Comparison of ENCODE assay signal across 10 cellular contexts in the genomic region with DNA sequence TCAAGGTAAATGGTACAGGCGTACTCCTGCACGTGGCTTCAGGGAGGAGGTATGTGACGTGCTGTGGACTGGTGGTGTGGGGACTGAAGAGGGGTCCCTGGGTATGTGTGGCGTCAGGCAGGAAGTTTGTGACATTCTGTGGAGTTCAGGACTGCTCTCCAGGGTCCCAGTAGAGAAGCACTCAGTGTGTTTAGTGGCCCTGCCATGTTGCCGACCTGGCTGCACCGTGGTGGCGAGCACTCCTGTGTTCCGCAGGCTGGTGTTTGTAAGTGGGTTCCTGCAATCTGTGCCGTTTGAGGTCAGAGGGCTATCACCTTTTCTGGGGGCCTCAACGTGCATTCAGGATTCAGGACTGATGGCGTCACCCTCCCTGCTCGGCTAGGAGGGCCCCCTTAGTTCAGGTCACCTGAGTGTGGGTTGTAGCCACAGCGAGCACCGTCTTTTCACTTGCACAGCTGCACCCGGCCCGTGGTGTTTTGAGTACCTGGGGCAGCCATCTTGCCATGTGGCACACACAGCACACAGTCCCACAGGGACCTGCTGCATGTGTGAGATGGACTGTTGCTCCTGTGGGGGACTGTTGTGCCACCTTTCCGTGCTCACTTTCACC. TPM values are rescaled to one million over a fixed set of nuclear protein-coding genes. Genes with fewer than 3 reads are reported as not detected.
A peak's percentile ranks its signal among the peaks of the same experiment; 100 is the strongest.
DNase-seq lines count a peak whose midpoint lies in the region; ATAC-seq and TF ChIP-seq lines count a peak whose summit lies in the region.
"Had no signal": no experiment of that assay in that cellular context is flagged by ENCODE, and none has a peak within 500 bp of the region (broad histone marks: within the 10 kb centered on the region; RNA-seq: fewer than 3 reads in every experiment).

No MANE protein-coding gene starts in this region.

- TF ChIP-seq CTCF in heart left ventricle (IDR thresholded peaks at IDR 0.05) (no peak), right atrium auricular region (IDR thresholded peaks at IDR 0.05) (no peak), vagina (IDR thresholded peaks at IDR 0.05) (no peak), tibial artery (IDR thresholded peaks at IDR 0.05) (no peak)

- H3K9me3 Mint-ChIP-seq in activated T-helper 17 cell treated with anti-CD3 and anti-CD28 coated beads, Interleukin-2, amount 50 U/mL, for 72 hours = no peaks in the 10 kb centered on the region
- no peaks in the 10 kb centered on the region for H3K9me3 Mint-ChIP-seq in naive thymus-derived CD8-positive, alpha-beta T cell

- H3K27ac Mint-ChIP-seq in activated T-helper 17 cell treated with anti-CD3 and anti-CD28 coated beads, Interleukin-2, amount 50 U/mL, for 72 hours = peak overlapping the region; percentile 49
- peak overlapping the region in 9 of 10 donors; percentile 12 to 93 (median 76) for H3K27ac Mint-ChIP-seq in naive thymus-derived CD8-positive, alpha-beta T cell

- DNase-seq in heart left ventricle = peak in 2 of 5 donors; percentile 18 to 52
- DNase-seq in right atrium auricular region (ENCODE audit: low spot score) = no peak
- peak in 1 of 10 donors; percentile 59 for DNase-seq in naive thymus-derived CD8-positive, alpha-beta T cell
- DNase-seq in vagina (ENCODE audit: extremely low spot score in 2 of 2) = no peak
- DNase-seq in tibial artery = no peak
- DNase-seq in NCI-H187 (lab: John Stamatoyannopoulos, UW) = no peak
- DNase-seq in NCI-H2081 (lab: John Stamatoyannopoulos, UW) = no peak

- peaks cover 73% of the 10 kb centered on the region for H3K36me3 Mint-ChIP-seq in activated T-helper 17 cell treated with anti-CD3 and anti-CD28 coated beads, Interleukin-2, amount 50 U/mL, for 72 hours (ENCODE audit: low read depth)
- peaks cover 0 to 29% (median 2%) of the 10 kb centered on the region in 3 donors for H3K36me3 Mint-ChIP-seq in naive thymus-derived CD8-positive, alpha-beta T cell

- intact Hi-C loops in heart left ventricle (cut with DNase I) (loop anchor here (1.0 to 10.0 kb wide), 10 partner anchors 185 to 323 kb away; partner anchors contain the start of genes WNT9A (in 6 of the 10) and ARF1 (in 2 of the 10)), vagina (cut with DNase I) (loop anchor here (1.0 to 2.0 kb wide), 2 partner anchors 27 to 187 kb away; no protein-coding TSS in a partner anchor), tibial artery (cut with DNase I; ENCODE audit: low total_unique reads) (loop anchor here (5.0 to 10.0 kb wide), 2 partner anchors 186 to 323 kb away; partner anchors contain the start of genes ARF1 and WNT9A)

- H3K4me1 Mint-ChIP-seq in activated T-helper 17 cell treated with anti-CD3 and anti-CD28 coated beads, Interleukin-2, amount 50 U/mL, for 72 hours = peaks cover 62% of the 10 kb centered on the region
- peaks cover 26 to 63% (median 61%) of the 10 kb centered on the region in 4 donors for H3K4me1 Mint-ChIP-seq in naive thymus-derived CD8-positive, alpha-beta T cell

- peak overlapping the region in 10 of 12 donors; percentile 22 to 90 (median 67) for H3K27ac ChIP-seq in heart left ventricle
- H3K27ac ChIP-seq in right atrium auricular region = no peak overlapping the region
- peak overlapping the region; percentile 63 for H3K27ac ChIP-seq in vagina
- no peak overlapping the region for H3K27ac ChIP-seq in tibial artery
- H3K27ac ChIP-seq: testis had no signal

- H3K9me3 ChIP-seq in heart left ventricle = no peaks in the 10 kb centered on the region
- H3K9me3 ChIP-seq in right atrium auricular region = no peaks in the 10 kb centered on the region
- no peaks in the 10 kb centered on the region for H3K9me3 ChIP-seq in vagina
- H3K9me3 ChIP-seq in tibial artery = no peaks in the 10 kb centered on the region
- H3K9me3 ChIP-seq: testis had no signal

- POLR2A ChIA-PET in naive thymus-derived CD8-positive, alpha-beta T cell (lab: Charles Lee) = interaction anchor here (0.6 to 2.0 kb wide), 7 partner anchors 17 to 188 kb away, joined by 3 to 11 read pairs (median 3); partner anchors contain the start of gene JMJD4

- H3K27me3 ChIP-seq in heart left ventricle = no peaks in the 10 kb centered on the region
- H3K27me3 ChIP-seq in right atrium auricular region = no peaks in the 10 kb centered on the region
- H3K27me3 ChIP-seq in vagina = no peaks in the 10 kb centered on the region
- H3K27me3 ChIP-seq in tibial artery = no peaks in the 10 kb centered on the region
- H3K27me3 ChIP-seq: testis had no signal

- no peak for TF ChIP-seq POLR2A in heart left ventricle (IDR thresholded peaks at IDR 0.05)
- no peak for TF ChIP-seq POLR2A in vagina (IDR thresholded peaks at IDR 0.05)

- H3K4me3 ChIP-seq in heart left ventricle = no peak overlapping the region
- no peak overlapping the region for H3K4me3 ChIP-seq in right atrium auricular region
- H3K4me3 ChIP-seq in vagina = no peak overlapping the region
- no peak overlapping the region for H3K4me3 ChIP-seq in tibial artery
- H3K4me3 ChIP-seq: testis had no signal

- WGBS in heart left ventricle, 4 donors = 79 to 87% (median 85%) methylated on average over 12 to 17 of the region's 17 CpGs

- peak overlapping the region; percentile 44 for H3K4me3 Mint-ChIP-seq in activated T-helper 17 cell treated with anti-CD3 and anti-CD28 coated beads, Interleukin-2, amount 50 U/mL, for 72 hours
- H3K4me3 Mint-ChIP-seq in naive thymus-derived CD8-positive, alpha-beta T cell = peak overlapping the region in 8 of 10 donors; percentile 7 to 78 (median 56)

- peaks cover 0 to 63% (median 41%) of the 10 kb centered on the region in 12 donors for H3K4me1 ChIP-seq in heart left ventricle
- peaks cover 0 to 43% of the 10 kb centered on the region in 2 donors for H3K4me1 ChIP-seq in right atrium auricular region
- peaks cover 35% of the 10 kb centered on the region for H3K4me1 ChIP-seq in vagina
- peaks cover 0 to 16% (median 6%) of the 10 kb centered on the region in 4 donors for H3K4me1 ChIP-seq in tibial artery
- H3K4me1 ChIP-seq: testis had no signal

- H3K36me3 ChIP-seq in heart left ventricle (peaks cover 0 to 50% (median 40%) of the 10 kb centered on the region in 9 donors), right atrium auricular region (peaks cover 17% of the 10 kb centered on the region), vagina (peaks cover 0 to 16% of the 10 kb centered on the region in 2 donors), tibial artery (peaks cover 21 to 65% (median 31%) of the 10 kb centered on the region in 3 donors)

- ATAC-seq in heart left ventricle = no peak
- ATAC-seq in activated T-helper 17 cell treated with anti-CD3 and anti-CD28 coated beads, Interleukin-2, amount 50 U/mL, for 72 hours (replicated peaks) = no peak
- no peak for ATAC-seq in naive thymus-derived CD8-positive, alpha-beta T cell

- no peaks in the 10 kb centered on the region for H3K27me3 Mint-ChIP-seq in activated T-helper 17 cell treated with anti-CD3 and anti-CD28 coated beads, Interleukin-2, amount 50 U/mL, for 72 hours
- H3K27me3 Mint-ChIP-seq in naive thymus-derived CD8-positive, alpha-beta T cell = no peaks in the 10 kb centered on the region

RNA-seq across cellular contexts. Expression of gene SNAP47, which starts 26.5 kb away (rescaled TPM):
- total RNA-seq in heart left ventricle (100 to 1,000 TPM in 1 of 9 donors, 10 to 100 TPM in 8; 24.7 to 106 (median 37.9) TPM), right atrium auricular region (100 to 1,000 TPM in 1 of 2 donors, 10 to 100 TPM in 1; 39.1 to 102 TPM), vagina (28.7 TPM)
- 10 to 100 TPM; 22.1 to 32.5 TPM for polyA plus RNA-seq in heart left ventricle
- 10 to 100 TPM; 42.9 to 53.6 TPM for total RNA-seq in activated T-helper 17 cell treated with anti-CD3 and anti-CD28 coated beads, Interleukin-2, amount 50 U/mL, for 72 hours
- 10 to 100 TPM; 25.0 to 25.6 TPM for total RNA-seq in naive thymus-derived CD8-positive, alpha-beta T cell
- 10 to 100 TPM; 40.0 to 46.6 (median 40.8) TPM for polyA plus RNA-seq in naive thymus-derived CD8-positive, alpha-beta T cell

RNA-seq across cellular contexts. Expression of gene JMJD4, which starts 26.6 kb away (rescaled TPM):
- total RNA-seq in heart left ventricle = 10 to 100 TPM in 7 of 9 donors, 1 to 10 TPM in 2; 7.8 to 14.1 (median 11.5) TPM
- 10 to 100 TPM in 1 of 2 donors, 1 to 10 TPM in 1; 7.9 to 12.6 TPM for polyA plus RNA-seq in heart left ventricle
- total RNA-seq in right atrium auricular region = 10 to 100 TPM; 11.0 to 11.1 TPM
- 10 to 100 TPM; 10.6 to 19.9 TPM for total RNA-seq in activated T-helper 17 cell treated with anti-CD3 and anti-CD28 coated beads, Interleukin-2, amount 50 U/mL, for 72 hours
- total RNA-seq in naive thymus-derived CD8-positive, alpha-beta T cell = 10 to 100 TPM; 31.8 to 37.9 TPM
- 10 to 100 TPM; 27.1 to 33.0 (median 31.9) TPM for polyA plus RNA-seq in naive thymus-derived CD8-positive, alpha-beta T cell
- total RNA-seq in vagina = 18.2 TPM

RNA-seq across cellular contexts. Expression of gene PRSS38, which starts 53.7 kb away (rescaled TPM):
- not detected for total RNA-seq in heart left ventricle
- not detected for polyA plus RNA-seq in heart left ventricle
- not detected for total RNA-seq in right atrium auricular region
- not detected for total RNA-seq in activated T-helper 17 cell treated with anti-CD3 and anti-CD28 coated beads, Interleukin-2, amount 50 U/mL, for 72 hours
- total RNA-seq in naive thymus-derived CD8-positive, alpha-beta T cell = not detected
- not detected for polyA plus RNA-seq in naive thymus-derived CD8-positive, alpha-beta T cell
- total RNA-seq in vagina = not detected
- total RNA-seq: left lobe of liver had no signal

Comparison
In these comparisons a context has a peak if more than half of its experiments do, and no peak if none do; other contexts are left out.
1. H3K27ac ChIP-seq: peak in heart left ventricle (10 of 12) and vagina (single experiment); none in right atrium auricular region (0 of 2) and tibial artery (0 of 2).